Comparison of ENCODE assay signal across 9 cellular contexts in the genomic region with DNA sequence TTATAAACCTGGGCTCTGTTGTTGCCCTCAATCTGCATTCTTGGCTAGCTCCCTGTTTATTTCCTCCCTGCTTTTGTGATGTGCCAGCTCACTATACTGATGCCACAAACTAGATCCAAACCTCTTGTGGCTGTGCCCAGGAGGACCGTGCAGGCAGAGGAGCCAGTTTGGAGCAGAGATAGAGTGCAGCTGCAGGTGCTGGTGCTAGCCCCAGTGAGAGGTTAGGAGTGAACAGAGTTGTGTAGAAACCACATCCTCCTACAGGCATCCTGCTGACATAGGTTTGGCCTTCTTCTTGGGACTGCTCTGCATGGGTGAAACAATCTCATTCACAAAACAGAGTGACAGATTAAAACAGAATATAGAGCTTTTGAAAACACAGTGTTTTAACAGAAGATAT. TPM values are rescaled to one million over a fixed set of nuclear protein-coding genes. Genes with fewer than 3 reads are reported as not detected.
DNase-seq lines count a peak whose midpoint lies in the region; ATAC-seq and TF ChIP-seq lines count a peak whose summit lies in the region.
"Had no signal": no experiment of that assay in that cellular context is flagged by ENCODE, and none has a peak within 500 bp of the region (broad histone marks: within the 10 kb centered on the region; RNA-seq: fewer than 3 reads in every experiment).

No MANE protein-coding gene starts in this region.

- H3K4me1 ChIP-seq in spleen, result peaks cover 0 to 46% (median 15%) of the 10 kb centered on the region in 6 donors

- no peaks in the 10 kb centered on the region for H3K36me3 Mint-ChIP-seq in chondrocyte (ENCODE audit: low read depth)

- H3K4me3 ChIP-seq in spleen, result no peak overlapping the region

- H3K9me3 Mint-ChIP-seq in chondrocyte (ENCODE audit: low read depth), result no peaks in the 10 kb centered on the region
- H3K9me3 Mint-ChIP-seq: dendritic cell treated with granulocyte-macrophage colony-stimulating factor and Interleukin-4, amounts not matched to agents 40 ng/mL and 50 ng/mL, for 4 days had no signal

- TF ChIP-seq POLR2A in spleen (IDR thresholded peaks at IDR 0.05), result no peak

- peak; percentile 81 for ATAC-seq in GM19025 (IDR thresholded peaks at IDR 0.05; ENCODE audit: low read depth, unreplicated experiment)
- ATAC-seq in HG03025 (IDR thresholded peaks at IDR 0.05; ENCODE audit: low FRiP score, unreplicated experiment), result peak; percentile 97

- no peak overlapping the region for H3K27ac Mint-ChIP-seq in chondrocyte (ENCODE audit: unreplicated experiment)
- H3K27ac Mint-ChIP-seq: dendritic cell treated with granulocyte-macrophage colony-stimulating factor and Interleukin-4, amounts not matched to agents 40 ng/mL and 50 ng/mL, for 4 days had no signal

- H3K4me1 Mint-ChIP-seq in chondrocyte (ENCODE audit: low read depth), result peaks cover 2% of the 10 kb centered on the region

- peaks cover 0 to 4% (median 0%) of the 10 kb centered on the region in 7 donors for H3K27me3 ChIP-seq in spleen (replicated peaks in 1 of 7)

- peaks cover 25% of the 10 kb centered on the region for H3K27me3 Mint-ChIP-seq in chondrocyte (ENCODE audit: low read depth)

- 6 to 18% (median 10%) methylated on average over 1 of the region's 1 CpG for WGBS in spleen, 5 donors

- peak; percentile 40 to 47 for DNase-seq in activated CD4-positive, alpha-beta T cell treated with anti-CD3 and anti-CD28 coated beads for 4 hours
- DNase-seq in spleen, result no peak
- DNase-seq in NCI-H187 treated with DMSO at 0.1 percent for 48 hours (lab: John Stamatoyannopoulos, UW), result no peak
- DNase-seq in chondrocyte (ENCODE audit: low spot score), result no peak
- no peak for DNase-seq in mesenteric fat pad (ENCODE audit: low spot score)
- DNase-seq in D341Med (ENCODE audit: low spot score), result no peak

- H3K4me3 Mint-ChIP-seq in chondrocyte (ENCODE audit: unreplicated experiment), result no peak overlapping the region
- H3K4me3 Mint-ChIP-seq: dendritic cell treated with granulocyte-macrophage colony-stimulating factor and Interleukin-4, amounts not matched to agents 40 ng/mL and 50 ng/mL, for 4 days had no signal

- H3K9me3 ChIP-seq in spleen, result no peaks in the 10 kb centered on the region

- intact Hi-C loops in spleen (cut with DNase I; ENCODE audit: low total_unique reads), result no loop called here

- no peaks in the 10 kb centered on the region for H3K36me3 ChIP-seq in spleen

- no peak for TF ChIP-seq CTCF in spleen (IDR thresholded peaks at IDR 0.05 in 8 of 11, conservative IDR thresholded peaks at IDR 0.05 in 3 of 11)
- TF ChIP-seq CTCF in chondrocyte (IDR thresholded peaks at IDR 0.05), result no peak

- H3K27ac ChIP-seq in spleen, result peak overlapping the region in 5 of 8 donors; percentile 25 to 71 (median 61)

RNA-seq across cellular contexts. Expression of gene TNIP3, which starts 25.7 kb away (rescaled TPM):
- total RNA-seq in spleen (1 to 10 TPM in 6 of 7 donors, under 1 TPM in 1; 0.79 to 3.8 (median 1.7) TPM), chondrocyte (0.31 TPM in 1 of 3 replicates, not detected in the others), mesenteric fat pad (0.16 TPM)
- polyA plus RNA-seq in spleen, result under 1 TPM; 0.24 to 0.35 (median 0.26) TPM

Comparison
In these comparisons a context has a peak if more than half of its experiments do, and no peak if none do; other contexts are left out.
1. DNase-seq: peak in activated CD4-positive, alpha-beta T cell treated with anti-CD3 and anti-CD28 coated beads for 4 hours (2 of 2); none in spleen (single experiment), NCI-H187 treated with DMSO at 0.1 percent for 48 hours (single experiment), chondrocyte (single experiment), mesenteric fat pad (single experiment) and D341Med (single experiment).